8 cellular contexts compared by ENCODE assay signal in genomic region chr9:95494416-95495371, GRCh38. TPM values are rescaled to one million over a fixed set of nuclear protein-coding genes. Genes with fewer than 3 reads are reported as not detected.
A peak's percentile ranks its signal among the peaks of the same experiment; 100 is the strongest.
DNase-seq lines count a peak whose midpoint lies in the region; ATAC-seq, FAIRE-seq and TF ChIP-seq lines count a peak whose summit lies in the region.

No MANE protein-coding gene starts in this region.

- H3K36me3 ChIP-seq in BE2C: peaks cover 3% of the 10 kb centered on the region; the same call in 1 of the 2 replicates
- no peaks in the 10 kb centered on the region for H3K36me3 ChIP-seq in kidney (ENCODE audit: control insufficient read depth in 1 of 2, insufficient read depth in 2 of 2, low read length in 2 of 2)

- no peak overlapping the region for H3K9ac ChIP-seq in kidney (ENCODE audit: low read length in 2 of 2)

- H3K27me3 ChIP-seq in BE2C: no peaks in the 10 kb centered on the region

- FAIRE-seq in kidney (lab: Jason Lieb, UNC): no peak

- H3K9me3 ChIP-seq in BE2C: no peaks in the 10 kb centered on the region
- H3K9me3 ChIP-seq in kidney (ENCODE audit: control insufficient read depth in 1 of 2, low read length in 2 of 2): no peaks in the 10 kb centered on the region

- H3K4me1 ChIP-seq in BE2C: peaks cover 6% of the 10 kb centered on the region
- H3K4me1 ChIP-seq in kidney (ENCODE audit: control insufficient read depth in 1 of 2, insufficient read depth in 1 of 2, low read depth in 1 of 2, low read length in 2 of 2): peaks cover 11 to 12% of the 10 kb centered on the region in 2 donors

- peak; percentile 80 for DNase-seq in BE2C
- peak; percentile 69 for DNase-seq in NOMO-1 treated with DMSO at 0.1 percent for 48 hours (lab: John Stamatoyannopoulos, UW; ENCODE audit: unreplicated experiment)
- peak; percentile 77 for DNase-seq in activated T-helper 1 cell treated with Interleukin-2 at 50 U/mL for 16 hours (ENCODE audit: low read depth)
- DNase-seq in kidney: peak; percentile 96
- peak; percentile 74 for DNase-seq in stimulated activated CD8-positive, alpha-beta memory T cell treated with anti-CD3 and anti-CD28 coated beads, Interleukin-4, amount 100 ng/mL, for 24 hours (ENCODE audit: low read depth)
- DNase-seq in T1000 (lab: John Stamatoyannopoulos, UW): no peak

- TF ChIP-seq CTCF in BE2C (IDR thresholded peaks at IDR 0.05; ENCODE audit: low read depth, low read length) (no peak), kidney (IDR thresholded peaks at IDR 0.05; ENCODE audit: borderline replicate concordance, extremely low read depth, insufficient read depth) (no peak)

- H3K4me3 ChIP-seq in BE2C (ENCODE audit: low read depth, low read length) (peak overlapping the region; percentile 70), kidney (ENCODE audit: low read length in 2 of 2) (peak overlapping the region in 1 of 2 donors; percentile 17)

- ATAC-seq in GM19324 (IDR thresholded peaks at IDR 0.05; ENCODE audit: low FRiP score, unreplicated experiment) (peak; percentile 97), HG03378 (IDR thresholded peaks at IDR 0.05; ENCODE audit: unreplicated experiment) (peak; percentile 69)

- intact Hi-C loops in kidney (cut with DNase I): no loop called here

- peak overlapping the region in 1 of 2 donors; percentile 14 for H3K27ac ChIP-seq in kidney (ENCODE audit: low read depth in 2 of 2, low read length in 2 of 2)

RNA-seq across cellular contexts. Expression of gene PTCH1, which starts 22.1 kb away (rescaled TPM):
- 39.6 TPM for polyA plus RNA-seq in BE2C (2012; ENCODE audit: insufficient read depth, insufficient read length, low read depth)
- total RNA-seq in kidney: 37.2 TPM
- polyA plus RNA-seq in kidney (ENCODE audit: insufficient read depth, low read depth, low replicate concordance): 2.6 TPM
